Comparison of ENCODE assay signal across 35 cellular contexts in the genomic region with DNA sequence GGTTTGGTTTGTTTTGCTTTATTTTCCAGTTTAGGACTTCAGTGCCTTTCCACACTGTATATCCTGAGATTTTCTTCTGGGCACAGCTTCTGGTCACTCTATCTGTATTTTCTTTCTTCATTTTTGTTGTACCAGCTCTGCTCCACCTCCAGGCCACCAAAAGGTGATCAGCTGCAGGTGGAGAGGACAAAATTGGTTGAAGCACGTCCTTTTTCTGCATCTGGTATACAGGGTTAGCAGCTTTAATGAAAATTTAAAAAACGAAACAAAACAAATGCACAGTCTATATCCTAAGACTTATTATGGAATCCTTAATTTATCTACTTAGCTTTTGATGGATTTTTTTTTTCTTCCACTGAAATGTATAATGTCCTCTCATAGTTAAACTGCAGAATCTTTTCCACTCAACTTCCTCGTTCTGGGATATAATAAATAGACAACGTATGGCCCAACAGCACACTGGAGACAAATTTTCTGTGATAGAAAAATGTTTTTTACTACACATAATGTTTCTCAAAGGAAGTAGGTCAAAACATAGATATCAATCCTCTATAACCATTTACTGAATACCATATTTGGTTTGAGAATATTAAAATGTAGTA. TPM values are rescaled to one million over a fixed set of nuclear protein-coding genes. Genes with fewer than 3 reads are reported as not detected.
DNase-seq lines count a peak whose midpoint lies in the region; ATAC-seq, FAIRE-seq and TF ChIP-seq lines count a peak whose summit lies in the region.
"Had no signal": no experiment of that assay in that cellular context is flagged by ENCODE, and none has a peak within 500 bp of the region (broad histone marks: within the 10 kb centered on the region; RNA-seq: fewer than 3 reads in every experiment).

No MANE protein-coding gene starts in this region.

- no peak for FAIRE-seq in A549 (lab: Jason Lieb, UNC)
- no peak for FAIRE-seq in K562 (lab: Jason Lieb, UNC)
- FAIRE-seq: A204.1, D721Med had no signal

- H3K27ac ChIP-seq in A549 (no peak overlapping the region), K562 (ENCODE audit: extremely low read depth, low read depth, low read length) (no peak overlapping the region)
- H3K27ac ChIP-seq: 22Rv1; BLaER1; BLaER1 treated with 17β-estradiol and CSF1 and Interleukin-3, amounts not matched to agents 10 nM and 100 nM; C4-2B had no signal

- CTCF ChIA-PET in A549 (lab: Yijun Ruan, JAX): no interaction called here
- CTCF ChIA-PET in K562 (lab: Yijun Ruan, JAX; ENCODE audit: low intra/inter-chr PET ratio): no interaction called here

- no peaks in the 10 kb centered on the region for H3K9me1 ChIP-seq in K562 (ENCODE audit: control insufficient read depth, insufficient read depth, low read length)

- no peak overlapping the region for H3K27ac Mint-ChIP-seq in CD14-positive monocyte
- H3K27ac Mint-ChIP-seq: B cell; CD4-positive, alpha-beta memory T cell; CD4-positive, alpha-beta T cell; CD4-positive, CD25-positive, alpha-beta regulatory T cell; CD8-positive, alpha-beta memory T cell; CD8-positive, alpha-beta T cell had no signal

- TF ChIP-seq EP300 in A549 (IDR thresholded peaks at IDR 0.05): no peak
- no peak for TF ChIP-seq EP300 in K562 (IDR thresholded peaks at IDR 0.05; ENCODE audit: low read length)

- no peak overlapping the region for H3K4me2 ChIP-seq in A549
- H3K4me2 ChIP-seq in K562 (ENCODE audit: insufficient read depth, low read length): no peak overlapping the region
- H3K4me2 ChIP-seq: BLaER1; BLaER1 treated with 17β-estradiol and CSF1 and Interleukin-3, amounts not matched to agents 10 nM and 100 nM had no signal

- H3K4me3 ChIP-seq in A549 (no peak overlapping the region), K562 (no peak overlapping the region)
- H3K4me3 ChIP-seq: BLaER1; BLaER1 treated with 17β-estradiol and CSF1 and Interleukin-3, amounts not matched to agents 10 nM and 100 nM had no signal

- H3K27me3 ChIP-seq in K562 (ENCODE audit: control insufficient read depth in 2 of 2, insufficient read depth in 2 of 2, low read length in 2 of 2): peaks cover 13 to 17% of the 10 kb centered on the region in 2 experiments
- H3K27me3 ChIP-seq: BE2C, BLaER1 had no signal

- H3K4me3 Mint-ChIP-seq in CD14-positive monocyte: no peak overlapping the region
- H3K4me3 Mint-ChIP-seq: B cell; CD4-positive, alpha-beta memory T cell; CD4-positive, alpha-beta T cell; CD4-positive, CD25-positive, alpha-beta regulatory T cell; CD8-positive, alpha-beta memory T cell; CD8-positive, alpha-beta T cell had no signal

- H3K4me1 ChIP-seq in A549 (no peaks in the 10 kb centered on the region), K562 (replicated peaks in 1 of 2; ENCODE audit: control insufficient read depth in 2 of 2, insufficient read depth in 2 of 2, low read length in 2 of 2) (no peaks in the 10 kb centered on the region)
- H3K4me1 ChIP-seq: BE2C; BLaER1; BLaER1 treated with 17β-estradiol and CSF1 and Interleukin-3, amounts not matched to agents 10 nM and 100 nM; Caco-2 had no signal

- POLR2A ChIA-PET in A549 (lab: Yijun Ruan, JAX) (no interaction called here), K562 (lab: Yijun Ruan, JAX) (interaction anchor here (1.0 kb wide), 1 partner anchor 10 kb away, joined by 3 read pairs; no protein-coding TSS in a partner anchor)

- ATAC-seq in A549 (no peak), K562 (no peak), HG02678 (IDR thresholded peaks at IDR 0.05; ENCODE audit: unreplicated experiment) (no peak)
- ATAC-seq: CD8-positive, alpha-beta T cell had no signal

- no peaks in the 10 kb centered on the region for H3K36me3 ChIP-seq in K562 (ENCODE audit: control insufficient read depth, insufficient read depth, low read length)
- H3K36me3 ChIP-seq: BE2C; BLaER1; BLaER1 treated with 17β-estradiol and CSF1 and Interleukin-3, amounts not matched to agents 10 nM and 100 nM had no signal

- H3K9me3 Mint-ChIP-seq in CD14-positive monocyte: peaks cover 0 to 3% (median 0%) of the 10 kb centered on the region in 7 donors
- H3K9me3 Mint-ChIP-seq: CD4-positive, alpha-beta memory T cell; CD4-positive, alpha-beta T cell; CD4-positive, CD25-positive, alpha-beta regulatory T cell; CD8-positive, alpha-beta memory T cell; CD8-positive, alpha-beta T cell had no signal

- intact Hi-C loops in K562 (cut with micrococcal nuclease): no loop called here
- intact Hi-C loops in posterior cingulate gyrus (cut with DNase I): no loop called here
- intact Hi-C loops in CD14-positive monocyte (cut with micrococcal nuclease): no loop called here

- H4K20me1 ChIP-seq in K562 (replicated peaks; ENCODE audit: control insufficient read depth, insufficient read depth, low read length): no peaks in the 10 kb centered on the region
- H4K20me1 ChIP-seq: BLaER1; BLaER1 treated with 17β-estradiol and CSF1 and Interleukin-3, amounts not matched to agents 10 nM and 100 nM had no signal

- WGBS in A549 (ENCODE audit: missing lambda C conversion rate): 23% methylated on average over 4 of the region's 4 CpGs
- 2% methylated on average over 4 of the region's 4 CpGs for WGBS in K562 (ENCODE audit: insufficient coverage, low coverage, missing lambda C conversion rate)

- no TSS peak for BruUV-seq in K562 (replicated peaks; lab: Mats Ljungman, UMichigan)

- TF ChIP-seq CTCF in A549 (IDR thresholded peaks at IDR 0.05): no peak
- TF ChIP-seq CTCF in K562 (IDR thresholded peaks at IDR 0.05 in 2 of 3, conservative IDR thresholded peaks at IDR 0.05 in 1 of 3; ENCODE audit: insufficient read depth in 2 of 3, low read depth in 1 of 3, low read length in 3 of 3): no peak
- no peak for TF ChIP-seq CTCF in CD14-positive monocyte (IDR thresholded peaks at IDR 0.05)

- H3K27me3 Mint-ChIP-seq in CD14-positive monocyte (ENCODE audit: low read depth in 3 of 3): peaks cover 20 to 45% (median 33%) of the 10 kb centered on the region in 3 donors

- in situ Hi-C loops in K562 (cut with MboI): no loop called here

- no peak for TF ChIP-seq POLR2A in A549 (IDR thresholded peaks at IDR 0.05; ENCODE audit: low read length)
- no peak for TF ChIP-seq POLR2A in K562 (conservative IDR thresholded peaks at IDR 0.05)

- H3K79me2 ChIP-seq in K562 (ENCODE audit: control insufficient read depth, insufficient read depth, low read length): no peaks in the 10 kb centered on the region

- H3K4me1 Mint-ChIP-seq in CD14-positive monocyte: no peaks in the 10 kb centered on the region
- H3K4me1 Mint-ChIP-seq: B cell; CD4-positive, alpha-beta memory T cell; CD4-positive, CD25-positive, alpha-beta regulatory T cell; CD8-positive, alpha-beta memory T cell had no signal

- DNase-seq in A549 (ENCODE audit: low read depth in 1 of 2, low spot score in 1 of 2) (no peak), K562 (ENCODE audit: extremely low read depth in 1 of 4, low spot score in 3 of 4) (no peak), myocyte (ENCODE audit: low read depth) (peak; percentile 3), posterior cingulate gyrus (no peak), CD14-positive monocyte (ENCODE audit: low spot score) (no peak)
- DNase-seq: 8988T; ACHN; AML-193; BE2C; C1 segment of cervical spinal cord; Caco-2; Calu3; CD4-positive, alpha-beta memory T cell; CD4-positive, alpha-beta T cell; CD4-positive, CD25-positive, alpha-beta regulatory T cell; CD8-positive, alpha-beta memory T cell; CD8-positive, alpha-beta T cell; COR-L47; DMS 273 treated with DMSO at 0.1 percent for 48 hours; DMS153; DMS53; DMS79; DMS79 treated with DMSO at 0.1 percent for 48 hours; DND-41; EL had no signal

- H3K36me3 Mint-ChIP-seq in CD14-positive monocyte: no peaks in the 10 kb centered on the region
- H3K36me3 Mint-ChIP-seq: CD4-positive, alpha-beta memory T cell; CD4-positive, CD25-positive, alpha-beta regulatory T cell; CD8-positive, alpha-beta memory T cell; CD8-positive, alpha-beta T cell had no signal

- H2AFZ ChIP-seq in K562 (ENCODE audit: low read depth, low read length): no peak overlapping the region

- no peaks in the 10 kb centered on the region for H3K9me3 ChIP-seq in A549
- H3K9me3 ChIP-seq in K562 (replicated peaks; ENCODE audit: control insufficient read depth, insufficient read depth, low read depth, low read length): no peaks in the 10 kb centered on the region
- H3K9me3 ChIP-seq: BE2C; BLaER1; BLaER1 treated with 17β-estradiol and CSF1 and Interleukin-3, amounts not matched to agents 10 nM and 100 nM; Caco-2 had no signal

- no peak for TF ChIP-seq RAD21 in A549 (conservative IDR thresholded peaks at IDR 0.05 in 1 of 2, IDR thresholded peaks at IDR 0.05 in 1 of 2)
- TF ChIP-seq RAD21 in K562 (CRISPR knock-in tag; conservative IDR thresholded peaks at IDR 0.05 in 1 of 2, IDR thresholded peaks at IDR 0.05 in 1 of 2): no peak

- no peak overlapping the region for H3K9ac ChIP-seq in K562 (ENCODE audit: insufficient read depth in 1 of 2, low read depth in 2 of 2, low read length in 2 of 2)
- H3K9ac ChIP-seq: BLaER1; BLaER1 treated with 17β-estradiol and CSF1 and Interleukin-3, amounts not matched to agents 10 nM and 100 nM had no signal

RNA-seq across cellular contexts. Expression of a gene that starts 10.7 kb away (rescaled TPM):
- polyA plus RNA-seq in A549 (2011; rRNA removed) (0.18 and 0.33 TPM in 2 replicates), A549 (2017; fragmentation: RNase III; extraction: RNeasy Plus Mini Kit Qiagen cat#74134 plus additional on column Dnase treatment) (0.51 to 0.54 TPM (median 0.53 TPM) in 3 replicates), K562 (2011; rRNA removed) (not detected in 2 replicates), K562 (2014; fragmentation: Illumina TruSeq; extraction: Trizol) (not detected in 2 replicates), K562 (2014; fragmentation: Nextera tagmentation; extraction: Ambion mirVana) (not detected), K562 (2014; rRNA removed) (not detected in 2 replicates), CD14-positive monocyte (not detected)
- polyA plus RNA-seq in A549 (2012; cell fraction: cytosol; rRNA removed): 0.30 and 0.34 TPM in 2 replicates
- 0.54 and 0.86 TPM in 2 replicates for polyA plus RNA-seq in A549 (2012; cell fraction: nucleus; rRNA removed)
- polyA minus RNA-seq in A549 (2011; rRNA and poly(A)+ RNA removed): 0.29 and 0.58 TPM in 2 replicates
- total RNA-seq in K562 (2011; cell fraction: chromatin; rRNA removed; ENCODE audit: low replicate concordance): not detected in 2 replicates
- total RNA-seq in K562 (2011; cell fraction: nucleolus; rRNA removed): not detected in 2 replicates
- not detected in 2 replicates for total RNA-seq in K562 (2011; cell fraction: nucleoplasm; rRNA removed)
- total RNA-seq in K562 (2014; rRNA removed) (not detected in 2 replicates), K562 (2014; rRNA removed; fragmentation: Illumina TruSeq; extraction: Trizol) (not detected in 2 replicates), K562 (2015; rRNA removed; fragmentation: Illumina TruSeq; extraction: Trizol) (not detected in 2 replicates), K562 (2021) (0.16 TPM in 1 of 2 replicates, not detected in the other), myocyte (0.21 and 0.42 TPM in 2 replicates)
- not detected in 2 replicates for polyA plus RNA-seq in K562 (2011; cell fraction: cytosol; rRNA removed)
- not detected in 2 replicates for polyA plus RNA-seq in K562 (2011; cell fraction: nucleus; rRNA removed)
- not detected in 2 replicates for polyA plus RNA-seq in K562 (2012)
- polyA minus RNA-seq in K562 (2011; rRNA and poly(A)+ RNA removed): not detected in 2 replicates
- not detected in 2 replicates for polyA minus RNA-seq in K562 (2011; cell fraction: cytosol; rRNA and poly(A)+ RNA removed)
- not detected in 2 replicates for polyA minus RNA-seq in K562 (2011; cell fraction: nucleus; rRNA and poly(A)+ RNA removed)
- 2.3 TPM for polyA plus RNA-seq in myocyte (2012)
- total RNA-seq: A172; Caco-2; CD4-positive, alpha-beta memory T cell; CD4-positive, CD25-positive, alpha-beta regulatory T cell had no signal
- polyA plus RNA-seq: BJ had no signal

RNA-seq across cellular contexts. Expression of a gene that starts 19.8 kb away (rescaled TPM):
- 17.2 and 17.3 TPM in 2 replicates for polyA plus RNA-seq in A549 (2011; rRNA removed)
- polyA plus RNA-seq in A549 (2012; cell fraction: cytosol; rRNA removed): 5.4 and 7.6 TPM in 2 replicates
- polyA plus RNA-seq in A549 (2012; cell fraction: nucleus; rRNA removed): 4.9 and 5.1 TPM in 2 replicates
- 7.2 to 7.9 TPM (median 7.6 TPM) in 3 replicates for polyA plus RNA-seq in A549 (2017; fragmentation: RNase III; extraction: RNeasy Plus Mini Kit Qiagen cat#74134 plus additional on column Dnase treatment)
- 21.7 and 24.9 TPM in 2 replicates for polyA minus RNA-seq in A549 (2011; rRNA and poly(A)+ RNA removed)
- total RNA-seq in K562 (2011; cell fraction: chromatin; rRNA removed; ENCODE audit: low replicate concordance): 22.5 and 28.8 TPM in 2 replicates
- 22.5 and 23.5 TPM in 2 replicates for total RNA-seq in K562 (2011; cell fraction: nucleolus; rRNA removed)
- 37.7 and 47.8 TPM in 2 replicates for total RNA-seq in K562 (2011; cell fraction: nucleoplasm; rRNA removed)
- total RNA-seq in K562 (2014; rRNA removed): 5.8 and 8.3 TPM in 2 replicates
- total RNA-seq in K562 (2014; rRNA removed; fragmentation: Illumina TruSeq; extraction: Trizol): 10.9 and 11.9 TPM in 2 replicates
- total RNA-seq in K562 (2015; rRNA removed; fragmentation: Illumina TruSeq; extraction: Trizol): 10.7 and 12.0 TPM in 2 replicates
- total RNA-seq in K562 (2021): 13.0 and 13.8 TPM in 2 replicates
- polyA plus RNA-seq in K562 (2011; rRNA removed): 14.8 and 17.6 TPM in 2 replicates
- polyA plus RNA-seq in K562 (2011; cell fraction: cytosol; rRNA removed): 14.9 and 16.0 TPM in 2 replicates
- polyA plus RNA-seq in K562 (2011; cell fraction: nucleus; rRNA removed): 13.6 and 13.7 TPM in 2 replicates
- polyA plus RNA-seq in K562 (2012): 9.6 and 11.8 TPM in 2 replicates
- 9.0 and 11.6 TPM in 2 replicates for polyA plus RNA-seq in K562 (2014; fragmentation: Illumina TruSeq; extraction: Trizol)
- polyA plus RNA-seq in K562 (2014; fragmentation: Nextera tagmentation; extraction: Ambion mirVana): 10 to 100 TPM; 16.9 to 21.1 TPM
- 9.9 and 11.7 TPM in 2 replicates for polyA plus RNA-seq in K562 (2014; rRNA removed)
- polyA minus RNA-seq in K562 (2011; rRNA and poly(A)+ RNA removed): 13.6 and 13.9 TPM in 2 replicates
- 8.3 and 10.1 TPM in 2 replicates for polyA minus RNA-seq in K562 (2011; cell fraction: cytosol; rRNA and poly(A)+ RNA removed)
- 20.5 and 25.9 TPM in 2 replicates for polyA minus RNA-seq in K562 (2011; cell fraction: nucleus; rRNA and poly(A)+ RNA removed)
- 11.6 and 87.6 TPM in 2 replicates for total RNA-seq in myocyte
- 9.6 TPM for polyA plus RNA-seq in myocyte (2012)
- polyA plus RNA-seq in CD14-positive monocyte: 10 to 100 TPM; 13.3 to 13.9 TPM
